ENCODE assay signal across 15 cellular contexts in the genomic region with DNA sequence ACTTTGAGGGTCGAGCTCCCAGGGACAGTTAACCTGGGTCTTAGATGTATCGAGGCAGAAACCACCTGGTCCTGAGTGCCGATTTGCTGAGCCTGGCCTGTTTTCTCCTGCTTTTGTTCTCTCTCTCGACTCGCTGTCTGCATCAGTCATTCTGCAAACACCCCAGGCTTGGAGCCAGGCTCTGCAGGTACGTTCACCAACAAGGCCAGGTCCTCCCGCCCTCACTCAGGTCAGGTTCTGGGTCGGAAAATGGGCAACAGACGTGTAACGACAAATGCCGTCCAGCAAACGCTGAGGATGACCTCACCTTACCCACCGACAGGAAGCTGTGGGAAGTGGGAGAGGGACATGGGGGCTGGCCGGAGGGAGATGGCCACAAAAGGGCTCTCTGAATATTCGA. TPM values are rescaled to one million over a fixed set of nuclear protein-coding genes. Genes with fewer than 3 reads are reported as not detected.
A peak's percentile ranks its signal among the peaks of the same experiment; 100 is the strongest.
DNase-seq lines count a peak whose midpoint lies in the region; TF ChIP-seq lines count a peak whose summit lies in the region.
"Had no signal": no experiment of that assay in that cellular context is flagged by ENCODE, and none has a peak within 500 bp of the region (broad histone marks: within the 10 kb centered on the region; RNA-seq: fewer than 3 reads in every experiment).

No MANE protein-coding gene starts in this region.

- WGBS in sigmoid colon, 2 donors = 84 to 88% methylated on average over 15 of the region's 15 CpGs
- 91% methylated on average over 14 of the region's 15 CpGs for WGBS in esophagus muscularis mucosa

- H3K9me3 ChIP-seq in osteoblast (ENCODE audit: low read depth, low read length) = no peaks in the 10 kb centered on the region
- no peaks in the 10 kb centered on the region for H3K9me3 ChIP-seq in sigmoid colon
- H3K9me3 ChIP-seq in esophagus muscularis mucosa = no peaks in the 10 kb centered on the region
- H3K9me3 ChIP-seq: BE2C, Caco-2 had no signal

- no peaks in the 10 kb centered on the region for H3K79me2 ChIP-seq in osteoblast (ENCODE audit: insufficient read depth, low read length)

- intact Hi-C loops in sigmoid colon (cut with DNase I) (no loop called here), esophagus muscularis mucosa (cut with DNase I) (no loop called here)

- DNase-seq in G401 (ENCODE audit: low spot score) (peak; percentile 79), chondrocyte (ENCODE audit: low spot score) (peak; percentile 67), osteoblast (ENCODE audit: insufficient read length, low spot score, missing footprints) (peak; percentile 25), sigmoid colon (peak; percentile 42), esophagus muscularis mucosa (ENCODE audit: extremely low spot score) (no peak), AG08396 (ENCODE audit: low spot score) (no peak), midbrain (lab: John Stamatoyannopoulos, UW) (no peak)
- no peak for DNase-seq in central memory CD4-positive, alpha-beta T cell
- DNase-seq: BE2C, Caco-2, DMS53, GM23248, H9 had no signal

- H3K9me3 Mint-ChIP-seq in chondrocyte (ENCODE audit: low read depth) = no peaks in the 10 kb centered on the region
- H3K9me3 Mint-ChIP-seq: H9 had no signal

- H3K4me1 Mint-ChIP-seq in chondrocyte (ENCODE audit: low read depth) = peaks cover 8% of the 10 kb centered on the region
- H3K4me1 Mint-ChIP-seq: IgD-negative memory B cell had no signal

- TF ChIP-seq EP300 in sigmoid colon (IDR thresholded peaks at IDR 0.05) (no peak), esophagus muscularis mucosa (IDR thresholded peaks at IDR 0.05) (no peak)

- H3K4me3 ChIP-seq in osteoblast (ENCODE audit: insufficient read depth, low read length) (no peak overlapping the region), sigmoid colon (no peak overlapping the region), esophagus muscularis mucosa (no peak overlapping the region)
- H3K4me3 ChIP-seq: GM23248 had no signal

- TF ChIP-seq CTCF in chondrocyte (IDR thresholded peaks at IDR 0.05) (no peak), osteoblast (IDR thresholded peaks at IDR 0.05; ENCODE audit: extremely low read depth, low read depth, low read length) (no peak), sigmoid colon (IDR thresholded peaks at IDR 0.05) (no peak), esophagus muscularis mucosa (IDR thresholded peaks at IDR 0.05) (no peak)

- TF ChIP-seq POLR2A in sigmoid colon (IDR thresholded peaks at IDR 0.05) (no peak), esophagus muscularis mucosa (IDR thresholded peaks at IDR 0.05; ENCODE audit: low read depth) (no peak)

- H3K27me3 ChIP-seq in osteoblast (ENCODE audit: insufficient read depth, low read length) = peaks cover 13% of the 10 kb centered on the region
- H3K27me3 ChIP-seq in sigmoid colon = no peaks in the 10 kb centered on the region
- H3K27me3 ChIP-seq in esophagus muscularis mucosa = no peaks in the 10 kb centered on the region
- H3K27me3 ChIP-seq: BE2C had no signal

- H3K4me3 Mint-ChIP-seq in chondrocyte (ENCODE audit: unreplicated experiment) = no peak overlapping the region
- H3K4me3 Mint-ChIP-seq: CD8-positive, alpha-beta memory T cell; H9; IgD-negative memory B cell had no signal

- H3K4me1 ChIP-seq in osteoblast (ENCODE audit: insufficient read depth, low read length) (no peaks in the 10 kb centered on the region), sigmoid colon (peaks cover 0 to 40% (median 22%) of the 10 kb centered on the region in 4 donors), esophagus muscularis mucosa (peaks cover 10 to 43% (median 26%) of the 10 kb centered on the region in 4 donors)
- H3K4me1 ChIP-seq: BE2C, Caco-2 had no signal

- no peaks in the 10 kb centered on the region for H4K20me1 ChIP-seq in osteoblast (ENCODE audit: insufficient read depth, low read length)

- no peaks in the 10 kb centered on the region for H3K36me3 Mint-ChIP-seq in chondrocyte (ENCODE audit: low read depth)
- H3K36me3 Mint-ChIP-seq: CD8-positive, alpha-beta memory T cell had no signal

- in situ Hi-C loops in G401 (cut with HindIII; ENCODE audit: low sequenced_read_pairs) = no loop called here

- H2AFZ ChIP-seq in osteoblast (ENCODE audit: low read length) = no peak overlapping the region
- H2AFZ ChIP-seq: GM23248 had no signal

- no peak overlapping the region for H3K4me2 ChIP-seq in osteoblast (ENCODE audit: insufficient read depth, low read length)

- H3K27ac Mint-ChIP-seq in chondrocyte (ENCODE audit: unreplicated experiment) = no peak overlapping the region
- H3K27ac Mint-ChIP-seq: CD8-positive, alpha-beta memory T cell; H9; IgD-negative memory B cell had no signal

- H3K27me3 Mint-ChIP-seq in chondrocyte (ENCODE audit: low read depth) = peaks cover 4% of the 10 kb centered on the region

- no peak overlapping the region for H3K27ac ChIP-seq in osteoblast (ENCODE audit: low read depth, low read length)
- H3K27ac ChIP-seq in sigmoid colon = peak overlapping the region in 1 of 4 donors; percentile 82
- peak overlapping the region in 1 of 4 donors; percentile 61 for H3K27ac ChIP-seq in esophagus muscularis mucosa (replicated peaks in 1 of 4)
- H3K27ac ChIP-seq: GM23248 had no signal

- H3K36me3 ChIP-seq in osteoblast (ENCODE audit: insufficient read depth, low read length) (no peaks in the 10 kb centered on the region), sigmoid colon (no peaks in the 10 kb centered on the region), esophagus muscularis mucosa (no peaks in the 10 kb centered on the region)
- H3K36me3 ChIP-seq: BE2C had no signal

RNA-seq across cellular contexts. Expression of a gene that starts 57.7 kb away (rescaled TPM):
- 16.4 and 25.4 TPM in 2 replicates for total RNA-seq in G401 (2014; rRNA removed; shearing (Covaris generic))
- 499 to 576 TPM (median 571 TPM) in 3 replicates for total RNA-seq in chondrocyte
- total RNA-seq in osteoblast = 307 and 324 TPM in 2 replicates
- total RNA-seq in sigmoid colon = 100 to 1,000 TPM in 1 of 4 donors, 10 to 100 TPM in 3; 34.4 to 126 (median 48.3) TPM
- 10 to 100 TPM in 1 of 3 donors, 1 to 10 TPM in 2; 1.2 to 13.6 (median 1.8) TPM for polyA plus RNA-seq in sigmoid colon
- 10 to 100 TPM; 19.9 to 81.6 (median 50.1) TPM for total RNA-seq in esophagus muscularis mucosa

Comparison
In these comparisons a context has a peak if more than half of its experiments do, and no peak if none do; other contexts are left out.
1. DNase-seq: peak in G401 (single experiment), chondrocyte (single experiment), osteoblast (single experiment) and sigmoid colon (single experiment); none in central memory CD4-positive, alpha-beta T cell (single experiment), esophagus muscularis mucosa (single experiment), AG08396 (single experiment) and midbrain (single experiment).